1 cellular context compared by ENCODE assay signal in genomic region chr13:52043675-52044074, GRCh38.
TF ChIP-seq lines count a peak whose summit lies in the region.

No MANE protein-coding gene starts in this region.

TF ChIP-seq in HepG2, 621 proteins besides CTCF, POLR2A, EP300 and RAD21 (continued from another document):
- TF ChIP-seq, protein P1, sequence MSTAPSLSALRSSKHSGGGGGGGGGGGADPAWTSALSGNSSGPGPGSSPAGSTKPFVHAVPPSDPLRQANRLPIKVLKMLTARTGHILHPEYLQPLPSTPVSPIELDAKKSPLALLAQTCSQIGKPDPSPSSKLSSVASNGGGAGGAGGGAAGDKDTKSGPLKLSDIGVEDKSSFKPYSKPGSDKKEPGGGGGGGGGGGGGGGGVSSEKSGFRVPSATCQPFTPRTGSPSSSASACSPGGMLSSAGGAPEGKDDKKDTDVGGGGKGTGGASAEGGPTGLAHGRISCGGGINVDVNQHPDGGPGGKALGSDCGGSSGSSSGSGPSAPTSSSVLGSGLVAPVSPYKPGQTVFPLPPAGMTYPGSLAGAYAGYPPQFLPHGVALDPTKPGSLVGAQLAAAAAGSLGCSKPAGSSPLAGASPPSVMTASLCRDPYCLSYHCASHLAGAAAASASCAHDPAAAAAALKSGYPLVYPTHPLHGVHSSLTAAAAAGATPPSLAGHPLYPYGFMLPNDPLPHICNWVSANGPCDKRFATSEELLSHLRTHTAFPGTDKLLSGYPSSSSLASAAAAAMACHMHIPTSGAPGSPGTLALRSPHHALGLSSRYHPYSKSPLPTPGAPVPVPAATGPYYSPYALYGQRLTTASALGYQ (CRISPR knock-in tag; IDR thresholded peaks at IDR 0.05) = no peak
- TF ChIP-seq ZNF10 (CRISPR knock-in tag; IDR thresholded peaks at IDR 0.05; ENCODE audit: borderline replicate concordance, low read depth) (no peak), KLF11 (CRISPR knock-in tag; IDR thresholded peaks at IDR 0.05) (no peak), MYC (CRISPR knock-in tag; IDR thresholded peaks at IDR 0.05; ENCODE audit: borderline replicate concordance) (no peak), SALL2 (CRISPR knock-in tag; IDR thresholded peaks at IDR 0.05) (no peak), SOX6 (IDR thresholded peaks at IDR 0.05) (no peak), SOX6 (CRISPR knock-in tag; IDR thresholded peaks at IDR 0.05) (peak; percentile 31; the same call in 1 of the 2 replicates), ZNF7 (CRISPR knock-in tag; IDR thresholded peaks at IDR 0.05) (peak; percentile 99), ATF7 (IDR thresholded peaks at IDR 0.05) (no peak), ATF7 (CRISPR knock-in tag; IDR thresholded peaks at IDR 0.05) (no peak), GABPB1 (CRISPR knock-in tag; IDR thresholded peaks at IDR 0.05) (no peak), PRPF4 (IDR thresholded peaks at IDR 0.05; ENCODE audit: low read depth, low read length, poor library complexity, severe bottlenecking) (no peak), ZSCAN30 (CRISPR knock-in tag; IDR thresholded peaks at IDR 0.05) (no peak), NBN (conservative IDR thresholded peaks at IDR 0.05) (no peak), ZNF205 (CRISPR knock-in tag; IDR thresholded peaks at IDR 0.05) (no peak), HNF1B (CRISPR knock-in tag; IDR thresholded peaks at IDR 0.05) (peak; percentile 28; the same call in 1 of the 2 replicates), ZNF672 (CRISPR knock-in tag; IDR thresholded peaks at IDR 0.05) (no peak), IKZF5 (CRISPR knock-in tag; IDR thresholded peaks at IDR 0.05) (no peak), ZMYM4 (CRISPR knock-in tag; IDR thresholded peaks at IDR 0.05) (peak; percentile 54; the same call in 1 of the 2 replicates), ZNF17 (CRISPR knock-in tag; IDR thresholded peaks at IDR 0.05) (no peak), SMARCE1 (IDR thresholded peaks at IDR 0.05; ENCODE audit: borderline replicate concordance) (no peak), ZNF33A (CRISPR knock-in tag; IDR thresholded peaks at IDR 0.05; ENCODE audit: borderline replicate concordance) (no peak), ZBED4 (CRISPR knock-in tag; IDR thresholded peaks at IDR 0.05; ENCODE audit: borderline replicate concordance) (no peak), SKI (IDR thresholded peaks at IDR 0.05; ENCODE audit: partially characterized antibody) (no peak), DNMT3B (CRISPR knock-in tag; conservative IDR thresholded peaks at IDR 0.05) (no peak), ARID3A (IDR thresholded peaks at IDR 0.05; ENCODE audit: low read depth, low read length) (no peak), FOXA3 (CRISPR knock-in tag; IDR thresholded peaks at IDR 0.05) (peak; percentile 41), GATAD2A (CRISPR knock-in tag; IDR thresholded peaks at IDR 0.05) (peak; percentile 41), MAFF (IDR thresholded peaks at IDR 0.05; ENCODE audit: low read depth, low read length) (no peak), KAT2B (IDR thresholded peaks at IDR 0.05; ENCODE audit: borderline replicate concordance, low read depth, low read length) (no peak), PCBP1 (IDR thresholded peaks at IDR 0.05; ENCODE audit: borderline replicate concordance, low read depth, low read length) (no peak), MED8 (CRISPR knock-in tag; IDR thresholded peaks at IDR 0.05; ENCODE audit: insufficient replicate concordance) (no peak), ZNF703 (CRISPR knock-in tag; IDR thresholded peaks at IDR 0.05; ENCODE audit: borderline replicate concordance) (no peak), ELF3 (CRISPR knock-in tag; IDR thresholded peaks at IDR 0.05) (no peak), ZNF773 (CRISPR knock-in tag; IDR thresholded peaks at IDR 0.05; ENCODE audit: borderline replicate concordance) (no peak)
- TF ChIP-seq, protein P2, sequence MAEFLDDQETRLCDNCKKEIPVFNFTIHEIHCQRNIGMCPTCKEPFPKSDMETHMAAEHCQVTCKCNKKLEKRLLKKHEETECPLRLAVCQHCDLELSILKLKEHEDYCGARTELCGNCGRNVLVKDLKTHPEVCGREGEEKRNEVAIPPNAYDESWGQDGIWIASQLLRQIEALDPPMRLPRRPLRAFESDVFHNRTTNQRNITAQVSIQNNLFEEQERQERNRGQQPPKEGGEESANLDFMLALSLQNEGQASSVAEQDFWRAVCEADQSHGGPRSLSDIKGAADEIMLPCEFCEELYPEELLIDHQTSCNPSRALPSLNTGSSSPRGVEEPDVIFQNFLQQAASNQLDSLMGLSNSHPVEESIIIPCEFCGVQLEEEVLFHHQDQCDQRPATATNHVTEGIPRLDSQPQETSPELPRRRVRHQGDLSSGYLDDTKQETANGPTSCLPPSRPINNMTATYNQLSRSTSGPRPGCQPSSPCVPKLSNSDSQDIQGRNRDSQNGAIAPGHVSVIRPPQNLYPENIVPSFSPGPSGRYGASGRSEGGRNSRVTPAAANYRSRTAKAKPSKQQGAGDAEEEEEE (CRISPR knock-in tag; IDR thresholded peaks at IDR 0.05; ENCODE audit: borderline replicate concordance) = no peak
- TF ChIP-seq, protein P3, sequence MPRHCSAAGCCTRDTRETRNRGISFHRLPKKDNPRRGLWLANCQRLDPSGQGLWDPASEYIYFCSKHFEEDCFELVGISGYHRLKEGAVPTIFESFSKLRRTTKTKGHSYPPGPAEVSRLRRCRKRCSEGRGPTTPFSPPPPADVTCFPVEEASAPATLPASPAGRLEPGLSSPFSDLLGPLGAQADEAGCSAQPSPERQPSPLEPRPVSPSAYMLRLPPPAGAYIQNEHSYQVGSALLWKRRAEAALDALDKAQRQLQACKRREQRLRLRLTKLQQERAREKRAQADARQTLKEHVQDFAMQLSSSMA (CRISPR knock-in tag; IDR thresholded peaks at IDR 0.05) = no peak
- TF ChIP-seq, protein P4, sequence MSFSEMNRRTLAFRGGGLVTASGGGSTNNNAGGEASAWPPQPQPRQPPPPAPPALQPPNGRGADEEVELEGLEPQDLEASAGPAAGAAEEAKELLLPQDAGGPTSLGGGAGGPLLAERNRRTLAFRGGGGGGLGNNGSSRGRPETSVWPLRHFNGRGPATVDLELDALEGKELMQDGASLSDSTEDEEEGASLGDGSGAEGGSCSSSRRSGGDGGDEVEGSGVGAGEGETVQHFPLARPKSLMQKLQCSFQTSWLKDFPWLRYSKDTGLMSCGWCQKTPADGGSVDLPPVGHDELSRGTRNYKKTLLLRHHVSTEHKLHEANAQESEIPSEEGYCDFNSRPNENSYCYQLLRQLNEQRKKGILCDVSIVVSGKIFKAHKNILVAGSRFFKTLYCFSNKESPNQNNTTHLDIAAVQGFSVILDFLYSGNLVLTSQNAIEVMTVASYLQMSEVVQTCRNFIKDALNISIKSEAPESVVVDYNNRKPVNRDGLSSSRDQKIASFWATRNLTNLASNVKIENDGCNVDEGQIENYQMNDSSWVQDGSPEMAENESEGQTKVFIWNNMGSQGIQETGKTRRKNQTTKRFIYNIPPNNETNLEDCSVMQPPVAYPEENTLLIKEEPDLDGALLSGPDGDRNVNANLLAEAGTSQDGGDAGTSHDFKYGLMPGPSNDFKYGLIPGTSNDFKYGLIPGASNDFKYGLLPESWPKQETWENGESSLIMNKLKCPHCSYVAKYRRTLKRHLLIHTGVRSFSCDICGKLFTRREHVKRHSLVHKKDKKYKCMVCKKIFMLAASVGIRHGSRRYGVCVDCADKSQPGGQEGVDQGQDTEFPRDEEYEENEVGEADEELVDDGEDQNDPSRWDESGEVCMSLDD (CRISPR knock-in tag; IDR thresholded peaks at IDR 0.05; ENCODE audit: borderline replicate concordance) = no peak
- TF ChIP-seq, protein P5, sequence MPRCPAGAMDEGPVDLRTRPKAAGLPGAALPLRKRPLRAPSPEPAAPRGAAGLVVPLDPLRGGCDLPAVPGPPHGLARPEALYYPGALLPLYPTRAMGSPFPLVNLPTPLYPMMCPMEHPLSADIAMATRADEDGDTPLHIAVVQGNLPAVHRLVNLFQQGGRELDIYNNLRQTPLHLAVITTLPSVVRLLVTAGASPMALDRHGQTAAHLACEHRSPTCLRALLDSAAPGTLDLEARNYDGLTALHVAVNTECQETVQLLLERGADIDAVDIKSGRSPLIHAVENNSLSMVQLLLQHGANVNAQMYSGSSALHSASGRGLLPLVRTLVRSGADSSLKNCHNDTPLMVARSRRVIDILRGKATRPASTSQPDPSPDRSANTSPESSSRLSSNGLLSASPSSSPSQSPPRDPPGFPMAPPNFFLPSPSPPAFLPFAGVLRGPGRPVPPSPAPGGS (CRISPR knock-in tag; IDR thresholded peaks at IDR 0.05) = no peak
